ENCODE assay signal across 10 cellular contexts in the genomic region with DNA sequence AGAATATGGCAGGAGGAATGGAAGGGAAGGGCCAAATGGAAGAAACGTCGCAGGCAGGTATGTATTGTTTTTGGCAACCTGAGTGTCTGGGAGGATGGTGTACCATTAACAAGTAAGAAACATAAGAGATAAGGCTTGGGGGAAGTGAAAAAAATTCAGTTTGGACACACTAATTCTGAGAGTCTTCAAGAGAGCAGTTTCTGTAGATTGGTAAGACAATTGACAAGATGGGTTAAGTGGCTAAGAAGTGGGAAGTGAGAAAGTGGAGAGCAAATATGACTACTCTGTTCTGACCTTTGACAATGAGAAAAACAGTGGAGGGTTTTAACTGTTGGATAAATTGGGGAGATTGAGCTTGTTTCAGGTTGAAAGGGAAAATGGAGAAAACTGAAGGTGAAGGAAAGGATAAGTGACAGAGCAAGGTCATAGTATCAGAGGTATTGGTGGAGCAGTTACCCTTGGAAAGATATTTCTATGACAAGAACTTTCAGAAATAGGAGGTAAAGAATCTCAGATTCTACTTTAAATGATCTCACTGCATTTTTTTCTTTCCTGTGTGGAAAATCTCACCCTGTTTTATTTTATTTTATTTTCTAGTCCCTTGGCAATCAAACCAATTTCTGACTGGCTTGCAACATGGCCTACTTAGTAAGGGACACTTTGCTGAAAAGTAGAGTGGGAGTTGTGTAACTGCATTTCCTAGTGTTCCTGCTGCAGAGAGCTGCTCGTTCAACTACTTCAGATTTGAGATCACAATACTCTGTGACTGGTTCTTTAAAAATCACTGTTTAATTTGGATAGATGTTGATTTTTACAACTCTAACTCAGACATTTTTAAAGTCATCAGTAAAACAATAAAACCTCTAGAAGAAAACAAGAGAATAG. TPM values are rescaled to one million over a fixed set of nuclear protein-coding genes. Genes with fewer than 3 reads are reported as not detected.
A peak's percentile ranks its signal among the peaks of the same experiment; 100 is the strongest.
DNase-seq lines count a peak whose midpoint lies in the region; ATAC-seq and TF ChIP-seq lines count a peak whose summit lies in the region.
"Had no signal": no experiment of that assay in that cellular context is flagged by ENCODE, and none has a peak within 500 bp of the region (broad histone marks: within the 10 kb centered on the region; RNA-seq: fewer than 3 reads in every experiment).

No MANE protein-coding gene starts in this region.

- H3K27me3 ChIP-seq in colonic mucosa (no peaks in the 10 kb centered on the region), WERI-Rb-1 (ENCODE audit: insufficient read depth, low read depth, severe bottlenecking) (no peaks in the 10 kb centered on the region)

- H3K4me1 ChIP-seq in colonic mucosa = no peaks in the 10 kb centered on the region
- H3K4me1 ChIP-seq: prostate gland had no signal

- H3K4me3 ChIP-seq in colonic mucosa (no peak overlapping the region), WERI-Rb-1 (ENCODE audit: low read depth, low read length) (no peak overlapping the region)
- H3K4me3 ChIP-seq: prostate gland had no signal

- no peaks in the 10 kb centered on the region for H3K9me3 Mint-ChIP-seq in activated T-helper 17 cell treated with anti-CD3 and anti-CD28 coated beads, Interleukin-2, amount 50 U/mL, for 72 hours

- peak overlapping the region; percentile 16 for H3K4me3 Mint-ChIP-seq in activated T-helper 17 cell treated with anti-CD3 and anti-CD28 coated beads, Interleukin-2, amount 50 U/mL, for 72 hours

- peaks cover 11% of the 10 kb centered on the region for H3K4me1 Mint-ChIP-seq in activated T-helper 17 cell treated with anti-CD3 and anti-CD28 coated beads, Interleukin-2, amount 50 U/mL, for 72 hours

- intact Hi-C loops in colonic mucosa (cut with DNase I) = no loop called here

- POLR2A ChIA-PET in GM10248 (lab: Yijun Ruan, JAX) = no interaction called here

- H3K27ac Mint-ChIP-seq in activated T-helper 17 cell treated with anti-CD3 and anti-CD28 coated beads, Interleukin-2, amount 50 U/mL, for 72 hours = peak overlapping the region; percentile 46

- no peak overlapping the region for H3K27ac ChIP-seq in colonic mucosa
- H3K27ac ChIP-seq in WERI-Rb-1 = no peak overlapping the region
- H3K27ac ChIP-seq: prostate gland had no signal

- CTCF ChIA-PET in GM10248 (lab: Yijun Ruan, JAX) = interaction anchor here (1.0 to 1.4 kb wide), 4 partner anchors 13 to 23 kb away, joined by 3 read pairs; a partner anchor contains a TSS

- no peak overlapping the region for H3K9ac ChIP-seq in colonic mucosa (ENCODE audit: low read depth in 2 of 2, low read length in 2 of 2)

- TF ChIP-seq CTCF in GM10248 (IDR thresholded peaks at IDR 0.05; ENCODE audit: control extremely low read depth, extremely low read depth, low read depth, missing control alignments) = no peak
- TF ChIP-seq CTCF in colonic mucosa (IDR thresholded peaks at IDR 0.05) = no peak
- TF ChIP-seq CTCF in WERI-Rb-1 (IDR thresholded peaks at IDR 0.05; ENCODE audit: low read depth, low read length) = no peak

- DNase-seq in GM10248 (ENCODE audit: extremely low spot score) (peak; percentile 81), HUDEP-2 (lab: John Stamatoyannopoulos, UW; ENCODE audit: unreplicated experiment in 76 of 76) (no peak), NCI-H2171 (lab: John Stamatoyannopoulos, UW) (no peak), colonic mucosa (no peak), WERI-Rb-1 (no peak)
- DNase-seq: KG1 had no signal

- no peaks in the 10 kb centered on the region for H3K9me3 ChIP-seq in colonic mucosa
- no peaks in the 10 kb centered on the region for H3K9me3 ChIP-seq in WERI-Rb-1 (ENCODE audit: severe bottlenecking)
- H3K9me3 ChIP-seq: prostate gland had no signal

- H3K36me3 Mint-ChIP-seq in activated T-helper 17 cell treated with anti-CD3 and anti-CD28 coated beads, Interleukin-2, amount 50 U/mL, for 72 hours (ENCODE audit: low read depth) = no peaks in the 10 kb centered on the region

- H3K36me3 ChIP-seq in colonic mucosa = no peaks in the 10 kb centered on the region
- H3K36me3 ChIP-seq in WERI-Rb-1 = no peaks in the 10 kb centered on the region
- H3K36me3 ChIP-seq: prostate gland had no signal

- no peaks in the 10 kb centered on the region for H3K27me3 Mint-ChIP-seq in activated T-helper 17 cell treated with anti-CD3 and anti-CD28 coated beads, Interleukin-2, amount 50 U/mL, for 72 hours

- peak; percentile 94 for ATAC-seq in GM19397 (IDR thresholded peaks at IDR 0.05; ENCODE audit: unreplicated experiment)
- ATAC-seq in HG03103 (IDR thresholded peaks at IDR 0.05; ENCODE audit: low read depth, unreplicated experiment) = peak; percentile 94
- peak; percentile 97 for ATAC-seq in activated T-helper 17 cell treated with anti-CD3 and anti-CD28 coated beads, Interleukin-2, amount 50 U/mL, for 72 hours (replicated peaks)

RNA-seq across cellular contexts. Expression of a gene that starts 23.1 kb away (rescaled TPM):
- 10 to 100 TPM; 30.9 to 31.2 TPM for total RNA-seq in activated T-helper 17 cell treated with anti-CD3 and anti-CD28 coated beads, Interleukin-2, amount 50 U/mL, for 72 hours
- 10 to 100 TPM; 13.6 to 15.7 TPM for total RNA-seq in colonic mucosa

RNA-seq across cellular contexts. Expression of a gene that starts 46.1 kb away (rescaled TPM):
- 10 to 100 TPM; 60.2 to 60.6 TPM for total RNA-seq in activated T-helper 17 cell treated with anti-CD3 and anti-CD28 coated beads, Interleukin-2, amount 50 U/mL, for 72 hours
- 10 to 100 TPM; 54.4 to 98.9 TPM for total RNA-seq in colonic mucosa
